23 cellular contexts compared by ENCODE assay signal in genomic region chr13:58721273-58721672, GRCh38.
"Had no signal": no experiment of that assay in that cellular context is flagged by ENCODE, and none has a peak within 500 bp of the region (broad histone marks: within the 10 kb centered on the region; RNA-seq: fewer than 3 reads in every experiment).

No MANE protein-coding gene starts in this region.

- ATAC-seq: gastrocnemius medialis, heart right ventricle, left cardiac atrium, left lung, left ventricle myocardium superior, lower lobe of right lung, mucosa of descending colon had no signal

- H3K36me3 ChIP-seq: esophagus muscularis mucosa, gastrocnemius medialis, heart right ventricle, left lung, lower lobe of right lung had no signal

- H3K9me3 ChIP-seq: esophagus muscularis mucosa, gastrocnemius medialis, heart right ventricle, left lung, lower lobe of right lung had no signal

- H3K4me3 ChIP-seq: coronary artery, dorsolateral prefrontal cortex, esophagus muscularis mucosa, gastrocnemius medialis, heart right ventricle, left lung, lower lobe of right lung, mucosa of descending colon had no signal

- DNase-seq: dermis blood vessel endothelial cell; dorsolateral prefrontal cortex; effector CD4-positive, alpha-beta T cell; effector memory CD4-positive, alpha-beta T cell; foreskin melanocyte; gastrocnemius medialis; glutamatergic neuron; head of caudate nucleus; heart right ventricle; hippocampal formation; left cardiac atrium; left lung; left ventricle myocardium superior; lower lobe of right lung; mesenchymal stem cell; mucosa of descending colon; naive B cell had no signal

- FAIRE-seq: colon, endothelial cell of umbilical vein, islet of Langerhans, keratinocyte had no signal

- H3K27ac ChIP-seq: coronary artery, dorsolateral prefrontal cortex, esophagus muscularis mucosa, gastrocnemius medialis, heart right ventricle, left lung, lower lobe of right lung had no signal

- H3K4me1 ChIP-seq: esophagus muscularis mucosa, gastrocnemius medialis, heart right ventricle, left lung, lower lobe of right lung had no signal

- H3K27me3 ChIP-seq: esophagus muscularis mucosa, gastrocnemius medialis, heart right ventricle, left lung had no signal
